In genomic region chr15:62389887-62390792, GRCh38 we compare ENCODE assay signal across 9 cellular contexts. TPM values are rescaled to one million over a fixed set of nuclear protein-coding genes. Genes with fewer than 3 reads are reported as not detected.
A peak's percentile ranks its signal among the peaks of the same experiment; 100 is the strongest.
DNase-seq lines count a peak whose midpoint lies in the region; ATAC-seq and TF ChIP-seq lines count a peak whose summit lies in the region.
"Had no signal": no experiment of that assay in that cellular context is flagged by ENCODE, and none has a peak within 500 bp of the region (broad histone marks: within the 10 kb centered on the region; RNA-seq: fewer than 3 reads in every experiment).

Gene TLN2 (plus strand): TSS chr15:62390550.

- DNase-seq in NOMO-1 treated with DMSO at 0.1 percent for 48 hours (lab: John Stamatoyannopoulos, UW; ENCODE audit: unreplicated experiment) (peak; percentile 39), activated T-cell treated with anti-CD3 and anti-CD28 coated beads for 1 hour (ENCODE audit: low read depth) (peak; percentile 31), epithelial cell of esophagus (ENCODE audit: low read depth) (peak; percentile 81)
- peak; percentile 18 to 56 for DNase-seq in stimulated activated CD8-positive, alpha-beta memory T cell treated with anti-CD3 and anti-CD28 coated beads, Interleukin-7, amount 100 ng/mL, for 4 hours (ENCODE audit: low read depth in 2 of 2)

- peaks cover 20 to 32% (median 26%) of the 10 kb centered on the region in 11 experiments for H3K27me3 ChIP-seq in BLaER1 treated with 17β-estradiol and CSF1 and Interleukin-3, amounts not matched to agents 10 nM and 100 nM
- H3K27me3 ChIP-seq in mononuclear cell (ENCODE audit: insufficient read depth, low read length) = peaks cover 22% of the 10 kb centered on the region

- peak within 1 kb of the TSS; percentile 75 to 91 (median 84) for H3K27ac ChIP-seq in BLaER1 treated with 17β-estradiol and CSF1 and Interleukin-3, amounts not matched to agents 10 nM and 100 nM
- H3K27ac ChIP-seq: epithelial cell of prostate had no signal

- peak within 1 kb of the TSS; percentile 94 to 100 (median 99) for H3K4me2 ChIP-seq in BLaER1 treated with 17β-estradiol and CSF1 and Interleukin-3, amounts not matched to agents 10 nM and 100 nM

- peak; percentile 94 for ATAC-seq in HG03280 (IDR thresholded peaks at IDR 0.05; ENCODE audit: unreplicated experiment)

- no peaks in the 10 kb centered on the region for H3K9me3 ChIP-seq in BLaER1 treated with 17β-estradiol and CSF1 and Interleukin-3, amounts not matched to agents 10 nM and 100 nM (replicated peaks in 1 of 11)
- no peaks in the 10 kb centered on the region for H3K9me3 ChIP-seq in mononuclear cell (ENCODE audit: low read depth, low read length)

- H3K9ac ChIP-seq in BLaER1 treated with 17β-estradiol and CSF1 and Interleukin-3, amounts not matched to agents 10 nM and 100 nM = peak within 1 kb of the TSS; percentile 86 to 96 (median 91)

- peak within 1 kb of the TSS; percentile 74 to 98 (median 90) for H3K4me3 ChIP-seq in BLaER1 treated with 17β-estradiol and CSF1 and Interleukin-3, amounts not matched to agents 10 nM and 100 nM
- H3K4me3 ChIP-seq in epithelial cell of esophagus (ENCODE audit: low read length) (peak within 1 kb of the TSS; percentile 90), mononuclear cell (ENCODE audit: low read length) (peak within 1 kb of the TSS; percentile 65)

- H3K36me3 ChIP-seq in BLaER1 treated with 17β-estradiol and CSF1 and Interleukin-3, amounts not matched to agents 10 nM and 100 nM = no peaks in the 10 kb centered on the region

- peaks cover 18 to 23% (median 20%) of the 10 kb centered on the region in 10 experiments for H3K4me1 ChIP-seq in BLaER1 treated with 17β-estradiol and CSF1 and Interleukin-3, amounts not matched to agents 10 nM and 100 nM
- H3K4me1 ChIP-seq in mononuclear cell (ENCODE audit: insufficient read depth, low read length) = peaks cover 27% of the 10 kb centered on the region

- TF ChIP-seq CTCF in epithelial cell of esophagus (IDR thresholded peaks at IDR 0.05; ENCODE audit: insufficient read depth, low read depth, low read length, missing control alignments) = no peak

- no peaks in the 10 kb centered on the region for H4K20me1 ChIP-seq in BLaER1 treated with 17β-estradiol and CSF1 and Interleukin-3, amounts not matched to agents 10 nM and 100 nM

- peak; percentile 97 for TF ChIP-seq POLR2A in GM19193 (IDR thresholded peaks at IDR 0.05; ENCODE audit: extremely low read depth, insufficient read depth, insufficient read length)

RNA-seq across cellular contexts. Expression of gene TLN2, which starts in this region (rescaled TPM):
- total RNA-seq in mononuclear cell = 0.73 TPM

Comparison
In these comparisons a context has a peak if more than half of its experiments do, and no peak if none do; other contexts are left out.
1. Peak in every context shown above with its lines: DNase-seq, ATAC-seq, H3K4me3 ChIP-seq and H3K27ac ChIP-seq.
2. DNase-seq: peak in every context shown above with its lines; median percentile 81 in epithelial cell of esophagus; 39 in NOMO-1 treated with DMSO at 0.1 percent for 48 hours; 37 in stimulated activated CD8-positive, alpha-beta memory T cell treated with anti-CD3 and anti-CD28 coated beads, Interleukin-7, amount 100 ng/mL, for 4 hours; 31 in activated T-cell treated with anti-CD3 and anti-CD28 coated beads for 1 hour.